Comparison of ENCODE assay signal across 14 cellular contexts in the genomic region with DNA sequence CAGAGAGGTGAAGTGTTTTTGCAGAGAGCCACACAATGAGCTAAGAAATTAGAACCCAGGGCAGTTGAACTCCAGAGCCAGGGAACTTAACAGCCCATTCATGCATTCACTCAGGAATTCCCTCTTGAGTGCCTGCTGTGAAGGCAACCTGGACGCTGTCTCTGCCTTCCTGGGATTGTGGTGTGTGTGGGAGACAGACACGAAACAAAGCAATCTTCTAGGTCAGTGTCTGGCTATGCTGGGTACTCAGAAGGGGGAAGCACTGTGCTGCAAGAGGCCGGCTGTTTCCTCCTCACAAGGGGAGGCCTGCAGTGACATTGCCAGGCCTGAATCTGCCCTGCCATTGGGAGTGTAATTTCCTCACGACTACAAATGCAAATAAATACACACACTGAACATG. TPM values are rescaled to one million over a fixed set of nuclear protein-coding genes. Genes with fewer than 3 reads are reported as not detected.
DNase-seq lines count a peak whose midpoint lies in the region; TF ChIP-seq lines count a peak whose summit lies in the region.
"Had no signal": no experiment of that assay in that cellular context is flagged by ENCODE, and none has a peak within 500 bp of the region (broad histone marks: within the 10 kb centered on the region; RNA-seq: fewer than 3 reads in every experiment).

No MANE protein-coding gene starts in this region.

- H2BK15ac ChIP-seq in mesenchymal stem cell (ENCODE audit: low read depth, poor library complexity, severe bottlenecking) = no peak overlapping the region

- peaks cover 21% of the 10 kb centered on the region for H3K4me1 Mint-ChIP-seq in endothelial cell (ENCODE audit: unreplicated experiment)

- no peak overlapping the region for H2BK120ac ChIP-seq in mesenchymal stem cell (ENCODE audit: low read depth, low read length)

- peaks cover 23 to 24% of the 10 kb centered on the region in 2 experiments for H3K36me3 ChIP-seq in mesenchymal stem cell (ENCODE audit: control insufficient read depth in 1 of 2, insufficient read depth in 2 of 2, low read depth in 1 of 2, low read length in 2 of 2)

- H2BK12ac ChIP-seq in mesenchymal stem cell (ENCODE audit: low read length in 2 of 2) = no peak overlapping the region

- H3K23ac ChIP-seq in mesenchymal stem cell (ENCODE audit: low read length in 2 of 2) = no peak overlapping the region

- no peak overlapping the region for H2AK5ac ChIP-seq in mesenchymal stem cell (ENCODE audit: low read length, severe bottlenecking)

- H3K9me3 ChIP-seq in mesenchymal stem cell (ENCODE audit: control insufficient read depth, low read length) = no peaks in the 10 kb centered on the region
- H3K9me3 ChIP-seq: ascending aorta had no signal

- peaks cover 5% of the 10 kb centered on the region for H3K27me3 Mint-ChIP-seq in endothelial cell (ENCODE audit: unreplicated experiment)

- no peak overlapping the region for H3K4me3 ChIP-seq in mesenchymal stem cell (ENCODE audit: insufficient read depth in 1 of 2, low read depth in 1 of 2, low read length in 2 of 2)
- H3K4me3 ChIP-seq: ascending aorta had no signal

- H3K4me1 ChIP-seq in mesenchymal stem cell (ENCODE audit: control insufficient read depth, insufficient read depth, low read depth, low read length) = peaks cover 20% of the 10 kb centered on the region

- no peak overlapping the region for H3K4me2 ChIP-seq in mesenchymal stem cell (ENCODE audit: low read length, poor library complexity, severe bottlenecking)

- no peaks in the 10 kb centered on the region for H3K27me3 ChIP-seq in mesenchymal stem cell (ENCODE audit: control insufficient read depth in 1 of 2, insufficient read depth in 1 of 2, low read length in 2 of 2)
- H3K27me3 ChIP-seq: ascending aorta had no signal

- peaks cover 15% of the 10 kb centered on the region for H3K79me1 ChIP-seq in mesenchymal stem cell (replicated peaks; ENCODE audit: low read length, poor library complexity, severe bottlenecking)

- no peak overlapping the region for H3K18ac ChIP-seq in mesenchymal stem cell (ENCODE audit: low read depth in 1 of 2, low read length in 2 of 2)

- no peak overlapping the region for H3K14ac ChIP-seq in mesenchymal stem cell (ENCODE audit: low read length in 2 of 2)

- no peak overlapping the region for H3K4ac ChIP-seq in mesenchymal stem cell (ENCODE audit: low read depth in 1 of 2, low read length in 2 of 2)

- no peak overlapping the region for H3K9ac ChIP-seq in mesenchymal stem cell (ENCODE audit: low read length)

- no peak overlapping the region for H4K8ac ChIP-seq in mesenchymal stem cell (ENCODE audit: low read length)

- no peak overlapping the region for H2AFZ ChIP-seq in mesenchymal stem cell (ENCODE audit: low read depth, low read length)

- peak overlapping the region; percentile 86 for H3K27ac ChIP-seq in mesenchymal stem cell (ENCODE audit: low read length, poor library complexity, severe bottlenecking)
- H3K27ac ChIP-seq: ascending aorta had no signal

- peaks cover 14% of the 10 kb centered on the region for H3K36me3 Mint-ChIP-seq in endothelial cell (ENCODE audit: low read depth, unreplicated experiment)

- H3K9me3 Mint-ChIP-seq in endothelial cell (ENCODE audit: unreplicated experiment) = no peaks in the 10 kb centered on the region
- H3K9me3 Mint-ChIP-seq: stimulated activated effector memory CD8-positive, alpha-beta T cell treated with anti-CD3 and anti-CD28 coated beads, Interleukin-12 subunit alpha, Interleukin-12 subunit beta, amount 100 ng/mL, for 72 hours had no signal

- no peak for TF ChIP-seq CTCF in endothelial cell (IDR thresholded peaks at IDR 0.05; ENCODE audit: unreplicated experiment)

- WGBS in mesenchymal stem cell = 24% methylated on average over 4 of the region's 4 CpGs

- DNase-seq in CD1c-positive myeloid dendritic cell (ENCODE audit: extremely low spot score) = peak; percentile 69
- peak; percentile 57 for DNase-seq in NCI-H2029 (lab: John Stamatoyannopoulos, UW)
- peak; percentile 29 for DNase-seq in endothelial cell (ENCODE audit: low spot score)
- DNase-seq in mesenchymal stem cell = no peak
- no peak for DNase-seq in DMS153 treated with DMSO at 0.1 percent for 48 hours (lab: John Stamatoyannopoulos, UW; ENCODE audit: unreplicated experiment)
- DNase-seq in pons (ENCODE audit: low spot score) = no peak
- no peak for DNase-seq in superior temporal gyrus (ENCODE audit: extremely low spot score)
- DNase-seq in NCI-H128 (lab: John Stamatoyannopoulos, UW; ENCODE audit: unreplicated experiment) = no peak
- DNase-seq: activated CD8-positive, alpha-beta memory T cell treated with anti-CD3 and anti-CD28 coated beads, Interleukin-2, amount 50 U/mL, for 4 hours; NCI-H82; stimulated activated CD4-positive, alpha-beta T cell treated with anti-CD3 and anti-CD28 coated beads, Interleukin-12 subunit alpha, Interleukin-12 subunit beta, amount 100 ng/mL, for 4 hours; T-helper 2 cell had no signal

- no peak overlapping the region for H4K91ac ChIP-seq in mesenchymal stem cell (ENCODE audit: low read length)

- peak overlapping the region; percentile 15 for H3K4me3 Mint-ChIP-seq in endothelial cell (ENCODE audit: unreplicated experiment)
- H3K4me3 Mint-ChIP-seq: stimulated activated effector memory CD8-positive, alpha-beta T cell treated with anti-CD3 and anti-CD28 coated beads, Interleukin-12 subunit alpha, Interleukin-12 subunit beta, amount 100 ng/mL, for 72 hours had no signal

- H2BK5ac ChIP-seq in mesenchymal stem cell (ENCODE audit: low read depth, low read length, poor library complexity, severe bottlenecking) = no peak overlapping the region

- peak overlapping the region; percentile 79 for H3K27ac Mint-ChIP-seq in endothelial cell (ENCODE audit: unreplicated experiment)
- H3K27ac Mint-ChIP-seq: stimulated activated effector memory CD8-positive, alpha-beta T cell treated with anti-CD3 and anti-CD28 coated beads, Interleukin-12 subunit alpha, Interleukin-12 subunit beta, amount 100 ng/mL, for 72 hours had no signal

RNA-seq across cellular contexts. Expression of gene BCKDHA, which starts 9.7 kb away (rescaled TPM):
- 25.0 TPM for total RNA-seq in endothelial cell (ENCODE audit: unreplicated experiment)
- polyA plus RNA-seq in mesenchymal stem cell (2013, experiment 1 of 2) = 14.9 TPM
- polyA plus RNA-seq in mesenchymal stem cell (2013, experiment 2 of 2) = 15.6 TPM

RNA-seq across cellular contexts. Expression of gene EXOSC5, which starts 10.1 kb away (rescaled TPM):
- total RNA-seq in endothelial cell (ENCODE audit: unreplicated experiment) = 15.2 TPM
- polyA plus RNA-seq in mesenchymal stem cell (2013, experiment 1 of 2) = 5.7 TPM
- 5.3 TPM for polyA plus RNA-seq in mesenchymal stem cell (2013, experiment 2 of 2)

RNA-seq across cellular contexts. Expression of gene B3GNT8, which starts 19.9 kb away (rescaled TPM):
- total RNA-seq in endothelial cell (ENCODE audit: unreplicated experiment) = 10.7 TPM
- 1.9 TPM for polyA plus RNA-seq in mesenchymal stem cell (2013, experiment 1 of 2)
- 1.7 TPM for polyA plus RNA-seq in mesenchymal stem cell (2013, experiment 2 of 2)

RNA-seq across cellular contexts. Expression of gene TMEM91, which starts 30.9 kb away (rescaled TPM):
- 7.6 TPM for total RNA-seq in endothelial cell (ENCODE audit: unreplicated experiment)
- 6.4 TPM for polyA plus RNA-seq in mesenchymal stem cell (2013, experiment 1 of 2)
- polyA plus RNA-seq in mesenchymal stem cell (2013, experiment 2 of 2) = 6.8 TPM

RNA-seq across cellular contexts. Expression of gene DMAC2, which starts 32.4 kb away (rescaled TPM):
- total RNA-seq in endothelial cell (ENCODE audit: unreplicated experiment) = 75.5 TPM
- polyA plus RNA-seq in mesenchymal stem cell (2013, experiment 1 of 2) = 49.9 TPM
- polyA plus RNA-seq in mesenchymal stem cell (2013, experiment 2 of 2) = 51.4 TPM

Comparison
In these comparisons a context has a peak if more than half of its experiments do, and no peak if none do; other contexts are left out.
1. DNase-seq: peak in CD1c-positive myeloid dendritic cell (single experiment), NCI-H2029 (single experiment) and endothelial cell (single experiment); none in mesenchymal stem cell (single experiment), DMS153 treated with DMSO at 0.1 percent for 48 hours (single experiment), pons (single experiment), superior temporal gyrus (single experiment) and NCI-H128 (single experiment).